Comparison of ENCODE assay signal across 8 cellular contexts in the genomic region with DNA sequence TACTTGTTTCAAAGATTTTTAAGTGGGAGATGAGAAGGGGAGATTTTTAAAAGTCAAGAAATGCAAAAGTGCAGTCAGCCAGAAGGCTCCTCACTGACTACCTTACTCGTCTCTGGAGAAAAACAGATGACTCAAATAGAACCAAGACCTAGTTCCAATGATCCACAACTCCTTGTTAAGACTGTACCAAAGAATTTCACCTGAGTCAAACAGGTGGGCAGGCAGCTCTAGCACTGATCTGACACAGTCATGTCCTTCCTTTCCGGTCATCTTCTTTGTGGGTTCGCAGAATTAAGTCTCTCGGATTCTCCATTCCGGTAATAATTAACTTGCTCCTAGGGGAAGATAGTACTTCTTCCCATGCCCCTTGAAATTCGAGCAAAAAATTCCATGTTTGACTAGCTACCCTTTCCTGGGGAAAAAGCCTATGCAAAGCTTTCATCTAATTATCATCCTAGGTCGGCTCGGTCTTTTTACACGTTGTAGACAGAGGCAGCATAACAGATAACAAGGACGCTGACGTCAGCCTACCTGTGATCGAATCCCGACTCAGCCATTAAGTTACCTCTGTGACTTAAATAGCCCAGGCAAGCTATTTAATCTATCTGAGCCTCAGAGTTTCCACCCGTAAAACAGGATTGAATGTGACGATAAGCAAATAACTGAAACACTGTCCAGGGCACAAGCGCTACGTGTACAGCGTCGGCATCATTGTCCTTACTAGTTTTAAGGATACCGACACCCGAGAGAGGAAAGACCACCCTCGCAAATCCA. TPM values are rescaled to one million over a fixed set of nuclear protein-coding genes. Genes with fewer than 3 reads are reported as not detected.
DNase-seq lines count a peak whose midpoint lies in the region; ATAC-seq and TF ChIP-seq lines count a peak whose summit lies in the region.

No MANE protein-coding gene starts in this region.

- no peaks in the 10 kb centered on the region for H3K36me3 Mint-ChIP-seq in natural killer cell

- peaks cover 0 to 2% of the 10 kb centered on the region in 2 donors for H3K9me3 Mint-ChIP-seq in natural killer cell

- H3K27me3 ChIP-seq in MG63, result no peaks in the 10 kb centered on the region

- H3K4me1 Mint-ChIP-seq in natural killer cell, result peaks cover 41% of the 10 kb centered on the region in 2 donors

- H3K4me3 ChIP-seq in GM12875 (ENCODE audit: low read depth, low read length) (peak overlapping the region; percentile 71), MG63 (peak overlapping the region; percentile 90), urinary bladder (ENCODE audit: low read depth, low read length) (peak overlapping the region; percentile 76)

- peaks cover 3 to 14% of the 10 kb centered on the region in 2 donors for H3K27me3 Mint-ChIP-seq in natural killer cell (ENCODE audit: low read depth in 2 of 2)

- intact Hi-C loops in natural killer cell (cut with micrococcal nuclease), result loop anchor here (1.0 to 5.0 kb wide), 2 partner anchors 8 to 544 kb away; partner anchors contain the start of gene DCP1A

- peak overlapping the region; percentile 81 for H3K27ac ChIP-seq in urinary bladder (ENCODE audit: low read depth)

- no peaks in the 10 kb centered on the region for H3K9me3 ChIP-seq in MG63

- no peak for TF ChIP-seq POLR2A in erythroblast (IDR thresholded peaks at IDR 0.05; ENCODE audit: low read length)

- WGBS in urinary bladder, result 4% methylated on average over 22 of the region's 22 CpGs

- peak overlapping the region; percentile 99 for H3K4me3 Mint-ChIP-seq in natural killer cell

- TF ChIP-seq CTCF in GM12875 (IDR thresholded peaks at IDR 0.05; ENCODE audit: borderline replicate concordance, insufficient read depth, low read depth, low read length) (no peak), natural killer cell (IDR thresholded peaks at IDR 0.05) (no peak)

- ATAC-seq in natural killer cell, result peak; percentile 3 to 10 (median 8)

- H3K36me3 ChIP-seq in MG63, result no peaks in the 10 kb centered on the region; the same call in none of the 2 replicates
- peaks cover 2% of the 10 kb centered on the region for H3K36me3 ChIP-seq in urinary bladder (ENCODE audit: insufficient read depth)

- DNase-seq in MG63 (no peak), erythroblast (lab: John Stamatoyannopoulos, UW) (peak; percentile 87 to 91), natural killer cell (no peak), NCI-H128 (lab: John Stamatoyannopoulos, UW; ENCODE audit: unreplicated experiment) (no peak), SIG-M5 (lab: John Stamatoyannopoulos, UW) (no peak)
- DNase-seq in activated CD8-positive, alpha-beta memory T cell treated with anti-CD3 and anti-CD28 coated beads, Interleukin-2, amount 50 U/mL, for 1 hour (ENCODE audit: extremely low read depth), result peak; percentile 59

- H3K4me1 ChIP-seq in urinary bladder (ENCODE audit: insufficient read depth), result no peaks in the 10 kb centered on the region

- peak overlapping the region; percentile 96 to 99 for H3K27ac Mint-ChIP-seq in natural killer cell

RNA-seq across cellular contexts. Expression of gene SELENOK, which starts 0.7 kb away (rescaled TPM):
- total RNA-seq in MG63 (2014; rRNA removed; shearing (Covaris generic); ENCODE audit: low replicate concordance), result 37.0 and 58.7 TPM in 2 replicates
- total RNA-seq in natural killer cell (100 to 1,000 TPM in 1 of 3 donors, 10 to 100 TPM in 2; 79.2 to 116 (median 95.4) TPM), urinary bladder (54.4 TPM)
- 72.4 TPM for polyA plus RNA-seq in urinary bladder

RNA-seq across cellular contexts. Expression of gene ACTR8, which starts 9.0 kb away (rescaled TPM):
- total RNA-seq in MG63 (2014; rRNA removed; shearing (Covaris generic); ENCODE audit: low replicate concordance), result 13.3 and 13.5 TPM in 2 replicates
- total RNA-seq in natural killer cell (10 to 100 TPM; 32.5 to 54.2 (median 41.5) TPM), urinary bladder (32.4 TPM)
- 11.3 TPM for polyA plus RNA-seq in urinary bladder

RNA-seq across cellular contexts. Expression of gene IL17RB, which starts 44.5 kb away (rescaled TPM):
- 0.89 and 2.4 TPM in 2 replicates for total RNA-seq in MG63 (2014; rRNA removed; shearing (Covaris generic); ENCODE audit: low replicate concordance)
- total RNA-seq in natural killer cell (under 1 TPM in 1 of 3 donors, not detected in 2; 0.25 TPM), urinary bladder (1.5 TPM)
- polyA plus RNA-seq in urinary bladder, result 0.43 TPM

RNA-seq across cellular contexts. Expression of gene CHDH, which starts 44.7 kb away (rescaled TPM):
- 0.76 and 2.0 TPM in 2 replicates for total RNA-seq in MG63 (2014; rRNA removed; shearing (Covaris generic); ENCODE audit: low replicate concordance)
- total RNA-seq in natural killer cell (1 to 10 TPM in 1 of 3 donors, under 1 TPM in 2; 0.02 to 1.6 (median 0.09) TPM), urinary bladder (0.58 TPM)
- polyA plus RNA-seq in urinary bladder, result 0.49 TPM

Comparison
In these comparisons a context has a peak if more than half of its experiments do, and no peak if none do; other contexts are left out.
1. DNase-seq: peak in activated CD8-positive, alpha-beta memory T cell treated with anti-CD3 and anti-CD28 coated beads, Interleukin-2, amount 50 U/mL, for 1 hour (single experiment) and erythroblast (2 of 2); none in MG63 (single experiment), natural killer cell (single experiment), NCI-H128 (single experiment) and SIG-M5 (single experiment).
2. Peak in every context shown above with its lines, with median percentiles within 50 percentile points of each other: H3K4me3 ChIP-seq.